ENCODE assay signal across 28 cellular contexts in the genomic region with DNA sequence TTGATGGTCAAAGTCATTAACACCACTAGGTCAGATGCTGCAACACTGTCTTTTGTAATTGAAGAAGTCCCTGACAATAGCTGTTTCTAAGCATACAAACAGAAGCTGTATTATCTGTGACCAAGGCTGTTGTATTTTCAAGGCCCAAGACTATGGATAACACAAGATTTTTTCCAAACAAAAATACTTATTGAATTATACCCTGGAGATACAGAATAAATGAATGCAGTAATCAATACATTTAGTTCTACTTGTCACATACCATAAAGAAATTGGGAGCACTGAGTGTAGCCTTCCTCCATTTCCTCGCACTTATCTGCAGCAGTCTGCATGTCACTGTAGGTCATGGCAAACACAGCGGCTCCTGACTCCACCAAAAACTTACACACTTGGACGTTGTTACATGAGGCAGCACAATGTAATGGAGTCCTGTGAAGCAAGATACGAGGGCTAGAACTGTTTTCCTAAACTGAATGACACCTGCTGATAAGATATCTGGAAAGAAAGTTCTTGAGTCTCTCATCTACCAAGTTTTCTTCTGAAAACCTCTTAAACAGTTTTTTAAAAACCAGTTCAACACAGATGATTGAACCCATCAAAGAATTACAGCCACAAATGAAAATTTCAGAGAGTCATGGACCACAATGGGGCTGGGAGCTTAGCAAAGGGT. TPM values are rescaled to one million over a fixed set of nuclear protein-coding genes. Genes with fewer than 3 reads are reported as not detected.
DNase-seq lines count a peak whose midpoint lies in the region; ATAC-seq and TF ChIP-seq lines count a peak whose summit lies in the region.
"Had no signal": no experiment of that assay in that cellular context is flagged by ENCODE, and none has a peak within 500 bp of the region (broad histone marks: within the 10 kb centered on the region; RNA-seq: fewer than 3 reads in every experiment).

No MANE protein-coding gene starts in this region.

- H3K9me3 ChIP-seq in cardiac muscle cell (ENCODE audit: low read depth) (no peaks in the 10 kb centered on the region), left ventricle myocardium inferior (replicated peaks) (no peaks in the 10 kb centered on the region)
- H3K9me3 ChIP-seq: ovary, stomach had no signal

- H3K18ac ChIP-seq in mesendoderm (ENCODE audit: low read length): no peak overlapping the region

- H2BK120ac ChIP-seq in mesendoderm (ENCODE audit: low read depth, low read length): no peak overlapping the region

- no peak overlapping the region for H4K8ac ChIP-seq in mesendoderm (ENCODE audit: low read depth, low read length)

- H3K36me3 Mint-ChIP-seq in activated T-helper 17 cell treated with anti-CD3 and anti-CD28 coated beads, Interleukin-2, amount 50 U/mL, for 72 hours (ENCODE audit: low read depth): peaks cover 96% of the 10 kb centered on the region

- H3K4me2 ChIP-seq in mesendoderm (ENCODE audit: low read length): no peak overlapping the region

- H2AK5ac ChIP-seq in mesendoderm (ENCODE audit: low read length): no peak overlapping the region

- no peak overlapping the region for H3K4ac ChIP-seq in mesendoderm (ENCODE audit: low read depth, low read length)

- H3K27me3 ChIP-seq in cardiac muscle cell: no peaks in the 10 kb centered on the region
- no peaks in the 10 kb centered on the region for H3K27me3 ChIP-seq in left ventricle myocardium inferior (ENCODE audit: low read depth)
- no peaks in the 10 kb centered on the region for H3K27me3 ChIP-seq in layer of hippocampus (ENCODE audit: control insufficient read depth, insufficient read depth, low read length)
- H3K27me3 ChIP-seq in mesendoderm (ENCODE audit: insufficient read depth, low read length, poor library complexity): no peaks in the 10 kb centered on the region
- H3K27me3 ChIP-seq: brain microvascular endothelial cell, ovary, stomach had no signal

- H3K4me3 ChIP-seq in cardiac muscle cell: no peak overlapping the region
- no peak overlapping the region for H3K4me3 ChIP-seq in left ventricle myocardium inferior
- H3K4me3 ChIP-seq in mesendoderm (ENCODE audit: low read length): no peak overlapping the region
- H3K4me3 ChIP-seq: coronary artery, ovary, stomach had no signal

- DNase-seq in cardiac muscle cell (ENCODE audit: low read depth in 1 of 2, low spot score in 1 of 2) (peak in 1 of 2 donors; percentile 54), left ventricle myocardium inferior (no peak), NCI-H187 treated with DMSO at 0.1 percent for 48 hours (lab: John Stamatoyannopoulos, UW) (no peak), DMS 273 treated with DMSO at 0.1 percent for 48 hours (lab: John Stamatoyannopoulos, UW) (no peak), NCI-H1048 (lab: John Stamatoyannopoulos, UW) (no peak), mesendoderm (no peak)
- DNase-seq: ACHN; activated CD8-positive, alpha-beta memory T cell treated with anti-CD3 and anti-CD28 coated beads for 24 hours; brain microvascular endothelial cell; C1 segment of cervical spinal cord; glutamatergic neuron; HFFc6; natural killer cell; NCI-H1092; NCI-H1930; NCI-H2227 treated with DMSO at 0.1 percent for 48 hours; NCI-H774; ovary; right cardiac atrium; stimulated activated CD4-positive, alpha-beta T cell treated with anti-CD3 and anti-CD28 coated beads, Interleukin-12 subunit alpha, Interleukin-12 subunit beta, amount 100 ng/mL, for 4 hours; stimulated activated CD4-positive, alpha-beta T cell treated with anti-CD3 and anti-CD28 coated beads, Interleukin-4, amount 100 ng/mL, for 4 hours; stomach had no signal

- no peak overlapping the region for H3K56ac ChIP-seq in mesendoderm (ENCODE audit: low read length)

- H3K36me3 ChIP-seq in cardiac muscle cell: peaks cover 23% of the 10 kb centered on the region
- peaks cover 67% of the 10 kb centered on the region for H3K36me3 ChIP-seq in left ventricle myocardium inferior
- peaks cover 4% of the 10 kb centered on the region for H3K36me3 ChIP-seq in mesendoderm (ENCODE audit: control insufficient read depth, insufficient read depth, low read length)
- H3K36me3 ChIP-seq: ovary had no signal

- H3K27ac Mint-ChIP-seq in activated T-helper 17 cell treated with anti-CD3 and anti-CD28 coated beads, Interleukin-2, amount 50 U/mL, for 72 hours: peak overlapping the region; percentile 74
- H3K27ac Mint-ChIP-seq: HFFc6, mesothelial cell of epicardium, natural killer cell had no signal

- H3K27me3 Mint-ChIP-seq in activated T-helper 17 cell treated with anti-CD3 and anti-CD28 coated beads, Interleukin-2, amount 50 U/mL, for 72 hours: no peaks in the 10 kb centered on the region

- H3K4me1 ChIP-seq in cardiac muscle cell (ENCODE audit: low read depth) (peaks cover 29% of the 10 kb centered on the region), left ventricle myocardium inferior (no peaks in the 10 kb centered on the region), mesendoderm (ENCODE audit: control insufficient read depth, low read depth, low read length) (no peaks in the 10 kb centered on the region)

- no peak overlapping the region for H2BK5ac ChIP-seq in mesendoderm (ENCODE audit: low read length)

- H3K4me3 Mint-ChIP-seq in activated T-helper 17 cell treated with anti-CD3 and anti-CD28 coated beads, Interleukin-2, amount 50 U/mL, for 72 hours: no peak overlapping the region
- H3K4me3 Mint-ChIP-seq: HFFc6; mesothelial cell of epicardium; natural killer cell; T-helper 2 cell treated with Interferon-gamma antibody and Interleukin-4, amounts not matched to agents 5 μg/mL and 100 μg/mL, for 36 hours had no signal

- H2BK15ac ChIP-seq in mesendoderm (replicated peaks; ENCODE audit: low read depth): no peak overlapping the region

- no peak overlapping the region for H3K9ac ChIP-seq in mesendoderm (ENCODE audit: low read length)

- H3K79me1 ChIP-seq in mesendoderm (ENCODE audit: low read length): peaks cover 1% of the 10 kb centered on the region

- H3K27ac ChIP-seq in cardiac muscle cell (peak overlapping the region; percentile 78), left ventricle myocardium inferior (replicated peaks) (no peak overlapping the region), layer of hippocampus (ENCODE audit: low read depth, low read length) (peak overlapping the region; percentile 79), mesendoderm (ENCODE audit: low read depth, low read length) (no peak overlapping the region)
- H3K27ac ChIP-seq: brain microvascular endothelial cell, coronary artery, ovary, stomach had no signal

- no peak overlapping the region for H4K5ac ChIP-seq in mesendoderm (ENCODE audit: low read length)

- no peaks in the 10 kb centered on the region for H3K4me1 Mint-ChIP-seq in activated T-helper 17 cell treated with anti-CD3 and anti-CD28 coated beads, Interleukin-2, amount 50 U/mL, for 72 hours
- H3K4me1 Mint-ChIP-seq: natural killer cell had no signal

- no peak for TF ChIP-seq CTCF in cardiac muscle cell (IDR thresholded peaks at IDR 0.05; ENCODE audit: low read depth, low read length)
- no peak for TF ChIP-seq CTCF in left ventricle myocardium inferior (IDR thresholded peaks at IDR 0.05; ENCODE audit: borderline replicate concordance)

- ATAC-seq in activated T-helper 17 cell treated with anti-CD3 and anti-CD28 coated beads, Interleukin-2, amount 50 U/mL, for 72 hours (replicated peaks): no peak
- ATAC-seq: natural killer cell, SK-N-SH treated with all-trans-retinoic acid at 6 μM for 48 hours had no signal

- H3K79me2 ChIP-seq in mesendoderm (ENCODE audit: control insufficient read depth, insufficient read depth, low read length): no peaks in the 10 kb centered on the region

- WGBS in mesendoderm (ENCODE audit: extremely low coverage, insufficient coverage, low lambda C conversion rate): no CpG with 5 or more reads among the region's 4 CpGs

- intact Hi-C loops in left ventricle myocardium inferior (cut with micrococcal nuclease): no loop called here

- no peaks in the 10 kb centered on the region for H3K9me3 Mint-ChIP-seq in activated T-helper 17 cell treated with anti-CD3 and anti-CD28 coated beads, Interleukin-2, amount 50 U/mL, for 72 hours
- H3K9me3 Mint-ChIP-seq: HFFc6; mesothelial cell of epicardium; natural killer cell; T-helper 2 cell treated with Interferon-gamma antibody and Interleukin-4, amounts not matched to agents 5 μg/mL and 100 μg/mL, for 36 hours had no signal

- H3K23ac ChIP-seq in mesendoderm (ENCODE audit: low read length): no peak overlapping the region

RNA-seq across cellular contexts. Expression of gene TP53BP2, which starts 56.9 kb away (rescaled TPM):
- total RNA-seq in cardiac muscle cell (69.9 and 93.5 TPM in 2 replicates), left ventricle myocardium inferior (19.0 TPM)
- 36.8 and 54.8 TPM in 2 replicates for polyA plus RNA-seq in cardiac muscle cell
- total RNA-seq in activated T-helper 17 cell treated with anti-CD3 and anti-CD28 coated beads, Interleukin-2, amount 50 U/mL, for 72 hours: 10 to 100 TPM; 37.4 to 38.4 TPM
- 30.2 TPM for polyA plus RNA-seq in mesendoderm (2013, experiment 1 of 2)
- polyA plus RNA-seq in mesendoderm (2013, experiment 2 of 2): 28.5 TPM

Comparison
In these comparisons a context has a peak if more than half of its experiments do, and no peak if none do; other contexts are left out.
1. H3K27ac ChIP-seq: peak in cardiac muscle cell (single experiment) and layer of hippocampus (single experiment); none in left ventricle myocardium inferior (single experiment) and mesendoderm (single experiment).